8 cellular contexts compared by ENCODE assay signal in the genomic region with DNA sequence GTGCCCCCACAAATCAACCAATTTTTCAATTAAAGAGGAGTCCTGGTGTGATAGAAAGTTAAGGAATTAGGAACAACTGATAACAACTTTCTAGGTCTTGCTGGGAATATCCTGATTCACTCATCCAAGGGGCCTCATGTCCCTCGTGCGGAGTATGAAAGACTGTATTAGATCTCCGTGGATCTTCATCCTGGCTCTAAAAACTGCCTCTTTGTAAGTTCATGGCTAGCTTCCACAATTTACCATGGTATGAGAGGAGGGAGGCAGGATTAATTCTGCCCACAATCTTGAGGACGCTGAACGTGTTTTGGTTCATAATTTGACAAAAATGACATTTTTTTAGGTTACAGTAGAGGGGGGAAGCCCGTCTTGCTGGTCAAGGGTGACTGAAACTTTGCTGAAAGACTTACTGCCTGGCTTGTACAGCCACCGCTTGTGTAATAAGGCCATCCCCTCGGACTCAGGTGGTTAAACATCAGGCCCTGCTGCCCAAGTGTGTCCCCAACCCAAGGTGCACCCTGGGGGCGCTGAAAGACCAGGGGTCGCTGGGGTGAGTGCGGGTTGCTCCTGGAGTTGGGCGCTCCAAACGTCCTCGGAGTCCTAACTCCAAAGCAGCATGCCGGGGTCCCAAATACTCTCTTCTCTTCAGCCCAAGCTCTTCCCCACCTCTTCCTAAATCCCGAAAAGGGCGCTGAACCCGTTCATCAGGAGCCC. TPM values are rescaled to one million over a fixed set of nuclear protein-coding genes. Genes with fewer than 3 reads are reported as not detected.
DNase-seq lines count a peak whose midpoint lies in the region; ATAC-seq and TF ChIP-seq lines count a peak whose summit lies in the region.

No MANE protein-coding gene starts in this region.

- intact Hi-C loops in HCT116 (cut with micrococcal nuclease) = no loop called here
- intact Hi-C loops in breast epithelium (cut with DNase I; ENCODE audit: low total_unique reads) = no loop called here

- H3K36me3 ChIP-seq in CD8-positive, alpha-beta memory T cell (ENCODE audit: insufficient read depth, low read length) = no peaks in the 10 kb centered on the region
- H3K36me3 ChIP-seq in HCT116 (ENCODE audit: control insufficient read depth in 1 of 2, insufficient read depth in 2 of 2, low read length in 2 of 2) (no peaks in the 10 kb centered on the region), breast epithelium (no peaks in the 10 kb centered on the region), skeletal muscle tissue (ENCODE audit: control insufficient read depth in 3 of 3, insufficient read depth in 3 of 3, low read length in 3 of 3) (peaks cover 0 to 3% (median 0%) of the 10 kb centered on the region in 3 donors)

- TF ChIP-seq RAD21 in HCT116 (IDR thresholded peaks at IDR 0.05; ENCODE audit: low read depth) = no peak

- H3K9ac ChIP-seq in HCT116 (ENCODE audit: low read length) = peak overlapping the region; percentile 94
- peak overlapping the region; percentile 92 to 97 (median 97) for H3K9ac ChIP-seq in skeletal muscle tissue (ENCODE audit: low read depth in 1 of 3, low read length in 3 of 3)

- no peaks in the 10 kb centered on the region for H3K27me3 ChIP-seq in CD8-positive, alpha-beta memory T cell (ENCODE audit: insufficient read depth, low read length, poor library complexity, severe bottlenecking)
- H3K27me3 ChIP-seq in HCT116 (ENCODE audit: insufficient read depth, low read length) = no peaks in the 10 kb centered on the region
- no peaks in the 10 kb centered on the region for H3K27me3 ChIP-seq in breast epithelium
- no peaks in the 10 kb centered on the region for H3K27me3 ChIP-seq in skeletal muscle tissue (ENCODE audit: control insufficient read depth in 3 of 3, insufficient read depth in 3 of 3, low read length in 3 of 3)

- H3K4me1 Mint-ChIP-seq in CD8-positive, alpha-beta memory T cell = peaks cover 18 to 33% (median 22%) of the 10 kb centered on the region in 3 donors

- BruUV-seq in HCT116 (replicated peaks; lab: Mats Ljungman, UMichigan) = TSS peak; percentile 55

- peak; percentile 3 for ATAC-seq in HCT116
- no peak for ATAC-seq in GM19455 (IDR thresholded peaks at IDR 0.05; ENCODE audit: unreplicated experiment)
- no peak for ATAC-seq in GM18868 (IDR thresholded peaks at IDR 0.05; ENCODE audit: unreplicated experiment)

- no peak for TF ChIP-seq POLR2A in HCT116 (IDR thresholded peaks at IDR 0.05; ENCODE audit: borderline replicate concordance, extremely low read depth, insufficient read depth, insufficient read length)
- TF ChIP-seq POLR2A in breast epithelium (IDR thresholded peaks at IDR 0.05) = no peak

- H3K36me3 Mint-ChIP-seq in CD8-positive, alpha-beta memory T cell = no peaks in the 10 kb centered on the region

- no peaks in the 10 kb centered on the region for H3K27me3 Mint-ChIP-seq in CD8-positive, alpha-beta memory T cell

- H2AFZ ChIP-seq in HCT116 (ENCODE audit: low read depth, low read length, poor library complexity, severe bottlenecking) = no peak overlapping the region

- H3K4me3 Mint-ChIP-seq in CD8-positive, alpha-beta memory T cell = peak overlapping the region; percentile 82 to 94 (median 86)

- TF ChIP-seq CTCF in HCT116 (IDR thresholded peaks at IDR 0.05 in 2 of 3, conservative IDR thresholded peaks at IDR 0.05 in 1 of 3; ENCODE audit: borderline replicate concordance in 1 of 3, insufficient read depth in 1 of 3, low read depth in 2 of 3, low read length in 2 of 3) (no peak), breast epithelium (IDR thresholded peaks at IDR 0.05) (no peak)

- CTCF ChIA-PET in CD8-positive, alpha-beta memory T cell (lab: Charles Lee) = interaction anchor here (1.2 to 1.8 kb wide), 5 partner anchors 10 to 369 kb away, joined by 3 to 15 read pairs (median 4); a partner anchor contains a TSS
- CTCF ChIA-PET in HCT116 (lab: Charles Lee) = no interaction called here

- POLR2A ChIA-PET in CD8-positive, alpha-beta memory T cell (lab: Charles Lee) = interaction anchor here (2.0 kb wide), 1 partner anchor 78 kb away, joined by 35 read pairs; a partner anchor contains a TSS
- POLR2A ChIA-PET in HCT116 (lab: Charles Lee) = interaction anchor here (1.0 to 1.6 kb wide), 4 partner anchors 9 to 56 kb away, joined by 4 to 7 read pairs (median 6); no protein-coding TSS in a partner anchor

- peak overlapping the region; percentile 81 for H3K27ac ChIP-seq in CD8-positive, alpha-beta memory T cell (ENCODE audit: low read depth, low read length)
- H3K27ac ChIP-seq in HCT116 (ENCODE audit: low read depth, low read length) (peak overlapping the region; percentile 79), breast epithelium (peak overlapping the region; percentile 88 to 91), skeletal muscle tissue (ENCODE audit: low read depth, low read length) (peak overlapping the region; percentile 95)

- no peaks in the 10 kb centered on the region for H3K9me2 ChIP-seq in HCT116 (ENCODE audit: insufficient read depth)

- no peaks in the 10 kb centered on the region for H3K9me3 ChIP-seq in CD8-positive, alpha-beta memory T cell (ENCODE audit: low read length)
- H3K9me3 ChIP-seq in HCT116 (ENCODE audit: control insufficient read depth in 1 of 2, insufficient read depth in 1 of 2, low read depth in 1 of 2, low read length in 2 of 2) (no peaks in the 10 kb centered on the region), breast epithelium (no peaks in the 10 kb centered on the region), skeletal muscle tissue (ENCODE audit: control insufficient read depth in 3 of 3, low read length in 3 of 3) (no peaks in the 10 kb centered on the region)

- no peaks in the 10 kb centered on the region for H3K9me3 Mint-ChIP-seq in CD8-positive, alpha-beta memory T cell

- no peaks in the 10 kb centered on the region for H4K20me1 ChIP-seq in HCT116 (ENCODE audit: insufficient read depth)

- H3K4me2 ChIP-seq in HCT116 (ENCODE audit: low read length) = peak overlapping the region; percentile 89

- peaks cover 19% of the 10 kb centered on the region for H3K4me1 ChIP-seq in CD8-positive, alpha-beta memory T cell (ENCODE audit: insufficient read depth, low read length)
- H3K4me1 ChIP-seq in HCT116 (ENCODE audit: control insufficient read depth in 1 of 2, insufficient read depth in 2 of 2, low read length in 2 of 2) (peaks cover 14 to 22% of the 10 kb centered on the region in 2 experiments), breast epithelium (no peaks in the 10 kb centered on the region), skeletal muscle tissue (ENCODE audit: control insufficient read depth in 3 of 3, insufficient read depth in 3 of 3, low read length in 3 of 3) (peaks cover 4 to 8% (median 6%) of the 10 kb centered on the region in 3 donors)

- H3K4me3 ChIP-seq in CD8-positive, alpha-beta memory T cell (ENCODE audit: low read length) = peak overlapping the region; percentile 86
- H3K4me3 ChIP-seq in HCT116 (replicated peaks in 1 of 2; ENCODE audit: low read depth in 1 of 2, low read length in 2 of 2) = peak overlapping the region; percentile 71 to 87
- H3K4me3 ChIP-seq in breast epithelium = peak overlapping the region; percentile 60 to 74 (median 73)
- H3K4me3 ChIP-seq in skeletal muscle tissue (ENCODE audit: low read length in 3 of 3) = peak overlapping the region; percentile 69 to 85 (median 84)

- peaks cover 11% of the 10 kb centered on the region for H3K79me2 ChIP-seq in HCT116 (ENCODE audit: insufficient read depth, low read length)

- H3K27ac Mint-ChIP-seq in CD8-positive, alpha-beta memory T cell = peak overlapping the region; percentile 56 to 93 (median 79)

- RAD21 ChIA-PET in HCT116 (lab: Charles Lee; ENCODE audit: low non-redundant PET in 1 of 2, low total read pairs in 2 of 2, uncharacterized antibody in 2 of 2, unreplicated experiment in 2 of 2) = no interaction called here

- peak in 2 of 5 donors; percentile 4 to 51 for DNase-seq in CD8-positive, alpha-beta memory T cell
- DNase-seq in HCT116 (ENCODE audit: low read depth, low spot score) (no peak), SK-N-DZ (ENCODE audit: low spot score) (peak; percentile 11), breast epithelium (ENCODE audit: low spot score in 2 of 2) (peak in 1 of 2 donors; percentile 40), iPS-NIHi7 (ENCODE audit: extremely low spot score) (peak; percentile 35)

TF ChIP-seq in HCT116, 20 proteins besides CTCF, POLR2A, EP300 and RAD21 (continues in another document):
- TF ChIP-seq EZH2phosphoT487 (IDR thresholded peaks at IDR 0.05; ENCODE audit: borderline replicate concordance) = no peak
- TF ChIP-seq EGR1 (IDR thresholded peaks at IDR 0.05; ENCODE audit: low read depth) = no peak
- TF ChIP-seq, protein P1, sequence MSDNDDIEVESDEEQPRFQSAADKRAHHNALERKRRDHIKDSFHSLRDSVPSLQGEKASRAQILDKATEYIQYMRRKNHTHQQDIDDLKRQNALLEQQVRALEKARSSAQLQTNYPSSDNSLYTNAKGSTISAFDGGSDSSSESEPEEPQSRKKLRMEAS (IDR thresholded peaks at IDR 0.05) = no peak
- no peak for TF ChIP-seq ELF1 (IDR thresholded peaks at IDR 0.05; ENCODE audit: borderline replicate concordance, low read depth)
- no peak for TF ChIP-seq JUND (IDR thresholded peaks at IDR 0.05)
- no peak for TF ChIP-seq SRF (IDR thresholded peaks at IDR 0.05; ENCODE audit: low read depth)
- TF ChIP-seq ZFX (IDR thresholded peaks at IDR 0.05) = no peak
- TF ChIP-seq, protein P2, sequence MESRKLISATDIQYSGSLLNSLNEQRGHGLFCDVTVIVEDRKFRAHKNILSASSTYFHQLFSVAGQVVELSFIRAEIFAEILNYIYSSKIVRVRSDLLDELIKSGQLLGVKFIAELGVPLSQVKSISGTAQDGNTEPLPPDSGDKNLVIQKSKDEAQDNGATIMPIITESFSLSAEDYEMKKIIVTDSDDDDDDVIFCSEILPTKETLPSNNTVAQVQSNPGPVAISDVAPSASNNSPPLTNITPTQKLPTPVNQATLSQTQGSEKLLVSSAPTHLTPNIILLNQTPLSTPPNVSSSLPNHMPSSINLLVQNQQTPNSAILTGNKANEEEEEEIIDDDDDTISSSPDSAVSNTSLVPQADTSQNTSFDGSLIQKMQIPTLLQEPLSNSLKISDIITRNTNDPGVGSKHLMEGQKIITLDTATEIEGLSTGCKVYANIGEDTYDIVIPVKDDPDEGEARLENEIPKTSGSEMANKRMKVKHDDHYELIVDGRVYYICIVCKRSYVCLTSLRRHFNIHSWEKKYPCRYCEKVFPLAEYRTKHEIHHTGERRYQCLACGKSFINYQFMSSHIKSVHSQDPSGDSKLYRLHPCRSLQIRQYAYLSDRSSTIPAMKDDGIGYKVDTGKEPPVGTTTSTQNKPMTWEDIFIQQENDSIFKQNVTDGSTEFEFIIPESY (IDR thresholded peaks at IDR 0.05; ENCODE audit: extremely low read depth, insufficient replicate concordance, low read length) = no peak
- TF ChIP-seq POLR2AphosphoS5 (IDR thresholded peaks at IDR 0.05; ENCODE audit: low read depth, low read length) = no peak
- no peak for TF ChIP-seq EZH2 (IDR thresholded peaks at IDR 0.05)

RNA-seq across cellular contexts. Expression of a gene that starts 0.8 kb away (rescaled TPM):
- total RNA-seq in CD8-positive, alpha-beta memory T cell = 10 to 100 TPM; 19.8 to 20.0 TPM
- polyA plus RNA-seq in CD8-positive, alpha-beta memory T cell = 33.8 TPM
- total RNA-seq in HCT116 (2021; ENCODE audit: unreplicated experiment) (32.4 TPM), breast epithelium (10 to 100 TPM; 50.5 to 80.1 (median 67.5) TPM), skeletal muscle tissue (39.1 TPM)
- 20.8 and 24.6 TPM in 2 replicates for polyA plus RNA-seq in HCT116 (2012)
- polyA plus RNA-seq in SK-N-DZ (2014; cell fraction: cytosol; rRNA removed) = 39.4 and 41.4 TPM in 2 replicates
- polyA plus RNA-seq in SK-N-DZ (2014; cell fraction: nucleus; rRNA removed) = 32.9 and 36.4 TPM in 2 replicates
